In the genomic region with DNA sequence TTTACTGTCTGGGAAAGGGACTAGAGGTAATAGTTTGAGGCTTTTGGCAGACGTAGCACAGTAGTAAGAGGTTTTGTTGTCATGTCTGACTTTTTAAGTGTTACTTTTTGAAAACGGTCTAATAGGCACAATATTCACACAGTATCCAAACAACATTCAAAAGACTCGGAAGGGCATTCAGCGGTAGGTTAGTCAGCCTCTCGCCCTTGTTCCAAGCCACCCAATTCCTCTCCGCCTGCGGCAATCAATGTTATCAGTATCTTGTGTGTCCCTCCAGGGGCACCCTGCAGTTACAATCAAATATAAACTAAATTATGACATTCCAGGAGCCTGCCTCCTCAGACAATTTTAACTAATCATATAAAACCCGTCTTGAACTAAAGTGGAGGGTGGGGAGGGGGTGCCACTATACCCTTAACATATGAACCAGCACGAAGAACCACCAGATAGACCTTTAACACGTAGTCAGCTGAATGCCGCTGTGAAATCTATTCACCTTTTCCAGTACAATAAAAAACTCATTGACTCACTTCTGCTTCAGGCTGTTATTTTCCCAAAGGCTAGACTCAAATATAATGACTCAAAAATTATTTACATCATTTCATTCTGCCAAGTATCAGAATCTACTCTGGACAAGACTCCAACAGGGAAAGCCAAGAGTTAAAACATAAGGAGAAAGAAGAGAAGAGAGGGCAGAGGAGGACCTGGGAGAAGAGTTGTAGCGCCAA, we compare ENCODE assay signal across 8 cellular contexts. TPM values are rescaled to one million over a fixed set of nuclear protein-coding genes. Genes with fewer than 3 reads are reported as not detected.
DNase-seq lines count a peak whose midpoint lies in the region; ATAC-seq and TF ChIP-seq lines count a peak whose summit lies in the region.

No MANE protein-coding gene starts in this region.

- H3K4me3 ChIP-seq in heart left ventricle (peak overlapping the region; percentile 77 to 95 (median 86)), astrocyte of the cerebellum (ENCODE audit: low read depth, low read length) (peak overlapping the region; percentile 87), lung (peak overlapping the region; percentile 76), urinary bladder (ENCODE audit: low read depth, low read length) (peak overlapping the region; percentile 82)

- H3K36me3 ChIP-seq in heart left ventricle (peaks cover 0 to 34% (median 15%) of the 10 kb centered on the region in 9 donors), lung (ENCODE audit: control insufficient read depth in 2 of 2, insufficient read depth in 2 of 2, low read length in 2 of 2) (peaks cover 4 to 7% of the 10 kb centered on the region in 2 donors), urinary bladder (ENCODE audit: insufficient read depth) (no peaks in the 10 kb centered on the region)

- ATAC-seq in heart left ventricle (no peak), Right ventricle myocardium superior (ENCODE audit: poor library complexity) (no peak), lung (ENCODE audit: insufficient read depth, low FRiP score) (no peak)

- TF ChIP-seq CTCF in heart left ventricle (IDR thresholded peaks at IDR 0.05) (no peak), astrocyte of the cerebellum (IDR thresholded peaks at IDR 0.05; ENCODE audit: low read depth, low read length, missing control alignments) (no peak), lung (IDR thresholded peaks at IDR 0.05; ENCODE audit: control extremely low read depth, extremely low read depth) (no peak)

- in situ Hi-C loops in astrocyte of the cerebellum (cut with HindIII; ENCODE audit: low sequenced_read_pairs), result no loop called here

- H3K27me3 ChIP-seq in heart left ventricle (no peaks in the 10 kb centered on the region), lung (ENCODE audit: control insufficient read depth, insufficient read depth) (no peaks in the 10 kb centered on the region)

- H3K9me3 ChIP-seq in heart left ventricle (no peaks in the 10 kb centered on the region), lung (ENCODE audit: control insufficient read depth in 2 of 2, insufficient read depth in 1 of 2, low read length in 1 of 2) (no peaks in the 10 kb centered on the region)

- intact Hi-C loops in heart left ventricle (cut with DNase I), result loop anchor here (2.0 to 10.0 kb wide), 28 partner anchors 81 to 1616 kb away; no protein-coding TSS in a partner anchor
- intact Hi-C loops in Right ventricle myocardium superior (cut with DNase I), result loop anchor here (5.0 to 10.0 kb wide), 3 partner anchors 151 to 1146 kb away; no protein-coding TSS in a partner anchor

- H3K27ac ChIP-seq in heart left ventricle (peak overlapping the region; percentile 93 to 99 (median 97)), lung (ENCODE audit: low read depth in 1 of 2, low read length in 1 of 2) (peak overlapping the region; percentile 93 to 99), urinary bladder (ENCODE audit: low read depth) (no peak overlapping the region)

- WGBS in heart left ventricle, 4 donors, result 18 to 33% (median 29%) methylated on average over 12 of the region's 12 CpGs
- 20 to 30% methylated on average over 12 of the region's 12 CpGs for WGBS in lung, 2 donors
- WGBS in urinary bladder, result 12% methylated on average over 12 of the region's 12 CpGs

- H3K4me1 ChIP-seq in heart left ventricle (peaks cover 0 to 48% (median 24%) of the 10 kb centered on the region in 12 donors), lung (ENCODE audit: control insufficient read depth in 2 of 2, insufficient read depth in 2 of 2, low read length in 2 of 2) (peaks cover 2 to 11% of the 10 kb centered on the region in 2 donors), urinary bladder (ENCODE audit: insufficient read depth) (peaks cover 3% of the 10 kb centered on the region)

- no peak for TF ChIP-seq POLR2A in heart left ventricle (IDR thresholded peaks at IDR 0.05)

- DNase-seq in heart left ventricle (no peak), Right ventricle myocardium superior (no peak), astrocyte of the cerebellum (ENCODE audit: low read depth) (no peak), lung (ENCODE audit: low spot score) (no peak), SHP77 treated with DMSO at 0.1 percent for 48 hours (lab: John Stamatoyannopoulos, UW) (no peak), NCI-H1930 (lab: John Stamatoyannopoulos, UW) (no peak), activated gamma-delta T cell treated with Interleukin-2 at 50 U/mL for 16 hours (no peak)

RNA-seq across cellular contexts. Expression of gene TENT5A, which starts 1.7 kb away (rescaled TPM):
- total RNA-seq in heart left ventricle (10 to 100 TPM; 25.7 to 47.2 (median 41.4) TPM), Right ventricle myocardium superior (53.5 TPM), lung (10 to 100 TPM; 12.0 to 29.8 TPM), urinary bladder (154 TPM)
- polyA plus RNA-seq in heart left ventricle (10 to 100 TPM; 15.4 to 28.7 TPM), lung (1 to 10 TPM; 3.7 to 6.1 TPM), urinary bladder (18.8 TPM)
